In the genomic region with DNA sequence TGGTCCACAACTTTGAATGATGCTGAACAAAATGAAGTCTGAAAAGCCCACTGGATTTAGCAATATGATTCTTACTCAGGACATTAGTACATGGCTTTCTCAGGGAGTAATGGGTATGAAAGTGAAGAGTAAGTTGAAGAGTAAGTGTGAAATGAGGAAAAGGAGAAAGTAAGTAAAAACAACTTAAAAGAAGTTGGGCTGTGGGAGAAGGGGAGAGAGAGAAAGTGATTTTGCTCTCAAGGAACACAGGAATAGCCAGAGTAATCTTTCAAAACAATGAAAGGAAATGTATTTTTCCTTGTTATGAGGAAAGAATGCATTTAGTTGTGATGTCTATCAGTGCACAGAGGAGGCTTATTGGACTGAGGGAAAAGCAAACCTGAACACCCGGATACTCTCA, we compare ENCODE assay signal across 2 cellular contexts.
A peak's percentile ranks its signal among the peaks of the same experiment; 100 is the strongest.
TF ChIP-seq lines count a peak whose summit lies in the region.

No MANE protein-coding gene starts in this region.

TF ChIP-seq in HEK293, 187 proteins besides CTCF, POLR2A, EP300 and RAD21:
- TF ChIP-seq PRDM1 (tag by site-specific recombination; IDR thresholded peaks at IDR 0.05) (peak; percentile 97), ZNF664 (tag by site-specific recombination; IDR thresholded peaks at IDR 0.05) (no peak)

TF ChIP-seq in endothelial cell of umbilical vein, 7 proteins besides CTCF, POLR2A, EP300 and RAD21:
- TF ChIP-seq FOS (IDR thresholded peaks at IDR 0.05; ENCODE audit: borderline replicate concordance, insufficient read depth, low read length) (no peak), GATA2 (IDR thresholded peaks at IDR 0.05; ENCODE audit: insufficient read depth, insufficient read length, low read depth, low read length) (no peak), EZH2 (IDR thresholded peaks at IDR 0.05; ENCODE audit: borderline replicate concordance, low read depth, low read length, severe bottlenecking) (no peak), JUN (IDR thresholded peaks at IDR 0.05; ENCODE audit: borderline replicate concordance, insufficient read depth, insufficient read length, low read depth) (no peak), POLR2AphosphoS5 (IDR thresholded peaks at IDR 0.05; ENCODE audit: insufficient read depth, low read depth, low read length) (no peak), MYC (IDR thresholded peaks at IDR 0.05; ENCODE audit: low read depth, low read length) (no peak)
- TF ChIP-seq, protein P1, sequence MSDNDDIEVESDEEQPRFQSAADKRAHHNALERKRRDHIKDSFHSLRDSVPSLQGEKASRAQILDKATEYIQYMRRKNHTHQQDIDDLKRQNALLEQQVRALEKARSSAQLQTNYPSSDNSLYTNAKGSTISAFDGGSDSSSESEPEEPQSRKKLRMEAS (IDR thresholded peaks at IDR 0.05; ENCODE audit: insufficient read depth, insufficient read length), result no peak
